In genomic region chr20:8335059-8335458, GRCh38 we compare ENCODE assay signal across 29 cellular contexts.
"Had no signal": no experiment of that assay in that cellular context is flagged by ENCODE, and none has a peak within 500 bp of the region (broad histone marks: within the 10 kb centered on the region; RNA-seq: fewer than 3 reads in every experiment).

No MANE protein-coding gene starts in this region.

- H3K9me3 ChIP-seq: heart right ventricle, lower lobe of right lung, neutrophil, ovary, prostate gland, sigmoid colon, tibial nerve, uterus had no signal

- H3K4me1 ChIP-seq: lower lobe of right lung, prostate gland, uterus had no signal

- H3K27ac ChIP-seq: heart right ventricle, hepatocyte, lower lobe of right lung, neural progenitor cell, neutrophil, ovary, prostate gland, sigmoid colon, tibial nerve, uterus had no signal

- H3K36me3 ChIP-seq: heart right ventricle, lower lobe of right lung, neural progenitor cell, neutrophil, ovary, prostate gland, sigmoid colon, tibial nerve, uterus had no signal

- H3K27me3 ChIP-seq: heart right ventricle, hepatocyte, neural progenitor cell, neutrophil, ovary, sigmoid colon, tibial nerve, uterus had no signal

- DNase-seq: heart right ventricle; islet precursor cell; left ventricle myocardium superior; lower lobe of right lung; mammary epithelial cell; mesenchymal stem cell; naive B cell; natural killer cell; nephron progenitor cell; occipital lobe; ovary; posterior cingulate gyrus; retina; right cardiac atrium; sigmoid colon; stimulated activated CD4-positive, alpha-beta T cell treated with anti-CD3 and anti-CD28 coated beads, Interleukin-1b, Interleukin-23, amount 100 ng/mL, for 48 hours; stimulated activated CD4-positive, alpha-beta T cell treated with anti-CD3 and anti-CD28 coated beads, Interleukin-2, amount 100 ng/mL, for 48 hours; stimulated activated CD4-positive, alpha-beta T cell treated with anti-CD3 and anti-CD28 coated beads, Interleukin-4, amount 100 ng/mL, for 4 hours; stimulated activated CD8-positive, alpha-beta memory T cell treated with anti-CD3 and anti-CD28 coated beads, Interleukin-4, amount 100 ng/mL, for 48 hours; stimulated activated naive CD4-positive, alpha-beta T cell treated with Interleukin-2 at 50 U/mL for 16 hours; stimulated activated naive CD8-positive, alpha-beta T cell treated with anti-CD3 and anti-CD28 coated beads, Interleukin-15, amount 100 ng/mL, for 72 hours; uterus had no signal

- ATAC-seq: heart right ventricle; left ventricle myocardium superior; lower lobe of right lung; natural killer cell; right cardiac atrium; stimulated activated memory B cell treated with anti-CD40 and anti-IgM and Interleukin-4, amounts not matched to agents 10 μg/mL and 1 μg/mL and 100 μg/mL, for 72 hours; stimulated activated naive CD8-positive, alpha-beta T cell treated with anti-CD3 and anti-CD28 coated beads, Interleukin-15, amount 100 ng/mL, for 72 hours had no signal

- H3K4me3 ChIP-seq: heart right ventricle, hepatocyte, lower lobe of right lung, neural progenitor cell, ovary, prostate gland, sigmoid colon, smooth muscle cell, tibial nerve, uterus had no signal
